Comparison of ENCODE assay signal across 2 cellular contexts in the genomic region with DNA sequence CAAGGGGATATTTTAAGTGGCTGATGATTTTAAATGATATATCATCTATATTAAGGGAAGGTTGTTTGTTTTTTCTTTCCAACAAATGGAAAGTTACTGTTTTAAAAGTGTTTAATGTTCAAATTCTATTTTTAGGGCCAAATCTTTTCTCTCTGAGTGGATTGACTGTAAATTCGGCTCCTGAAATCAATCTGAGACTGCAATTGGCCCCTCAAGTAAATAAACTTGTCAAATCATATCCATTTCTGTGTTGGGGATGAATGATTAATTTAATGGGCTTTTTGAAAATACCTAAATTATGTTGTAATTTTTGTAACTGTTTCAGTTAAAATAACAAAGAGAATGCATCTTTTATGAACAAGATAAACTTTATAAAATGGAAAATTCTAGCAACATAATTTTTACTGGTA.
TF ChIP-seq lines count a peak whose summit lies in the region.

No MANE protein-coding gene starts in this region.

TF ChIP-seq in A549, 52 proteins besides CTCF, POLR2A, EP300 and RAD21:
- TF ChIP-seq PHF8 (IDR thresholded peaks at IDR 0.05; ENCODE audit: borderline replicate concordance, low read depth) (no peak), JUNB (IDR thresholded peaks at IDR 0.05) (no peak), RARB (CRISPR knock-in tag; IDR thresholded peaks at IDR 0.05) (no peak), ZSCAN20 (CRISPR knock-in tag; IDR thresholded peaks at IDR 0.05) (no peak), RNF2 (IDR thresholded peaks at IDR 0.05; ENCODE audit: borderline replicate concordance, low read depth) (no peak), MAZ (IDR thresholded peaks at IDR 0.05; ENCODE audit: borderline replicate concordance, low read depth, low read length) (no peak), CHD2 (IDR thresholded peaks at IDR 0.05; ENCODE audit: low read length, partially characterized antibody) (no peak), HDAC2 (IDR thresholded peaks at IDR 0.05) (no peak), SREBF2 (IDR thresholded peaks at IDR 0.05) (no peak), ZNF302 (CRISPR knock-in tag; IDR thresholded peaks at IDR 0.05) (no peak), FOSB (CRISPR knock-in tag; IDR thresholded peaks at IDR 0.05) (no peak), EHMT2 (IDR thresholded peaks at IDR 0.05; ENCODE audit: low read depth) (no peak), ZC3H11A (IDR thresholded peaks at IDR 0.05) (no peak), KDM5A (IDR thresholded peaks at IDR 0.05) (no peak)
- TF ChIP-seq, protein P1, sequence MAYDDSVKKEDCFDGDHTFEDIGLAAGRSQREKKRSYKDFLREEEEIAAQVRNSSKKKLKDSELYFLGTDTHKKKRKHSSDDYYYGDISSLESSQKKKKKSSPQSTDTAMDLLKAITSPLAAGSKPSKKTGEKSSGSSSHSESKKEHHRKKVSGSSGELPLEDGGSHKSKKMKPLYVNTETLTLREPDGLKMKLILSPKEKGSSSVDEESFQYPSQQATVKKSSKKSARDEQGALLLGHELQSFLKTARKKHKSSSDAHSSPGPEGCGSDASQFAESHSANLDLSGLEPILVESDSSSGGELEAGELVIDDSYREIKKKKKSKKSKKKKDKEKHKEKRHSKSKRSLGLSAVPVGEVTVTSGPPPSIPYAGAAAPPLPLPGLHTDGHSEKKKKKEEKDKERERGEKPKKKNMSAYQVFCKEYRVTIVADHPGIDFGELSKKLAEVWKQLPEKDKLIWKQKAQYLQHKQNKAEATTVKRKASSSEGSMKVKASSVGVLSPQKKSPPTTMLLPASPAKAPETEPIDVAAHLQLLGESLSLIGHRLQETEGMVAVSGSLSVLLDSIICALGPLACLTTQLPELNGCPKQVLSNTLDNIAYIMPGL (CRISPR knock-in tag; IDR thresholded peaks at IDR 0.05; ENCODE audit: borderline replicate concordance): no peak
- TF ChIP-seq, protein P2, sequence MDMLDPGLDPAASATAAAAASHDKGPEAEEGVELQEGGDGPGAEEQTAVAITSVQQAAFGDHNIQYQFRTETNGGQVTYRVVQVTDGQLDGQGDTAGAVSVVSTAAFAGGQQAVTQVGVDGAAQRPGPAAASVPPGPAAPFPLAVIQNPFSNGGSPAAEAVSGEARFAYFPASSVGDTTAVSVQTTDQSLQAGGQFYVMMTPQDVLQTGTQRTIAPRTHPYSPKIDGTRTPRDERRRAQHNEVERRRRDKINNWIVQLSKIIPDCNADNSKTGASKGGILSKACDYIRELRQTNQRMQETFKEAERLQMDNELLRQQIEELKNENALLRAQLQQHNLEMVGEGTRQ (IDR thresholded peaks at IDR 0.05): no peak
- TF ChIP-seq, protein P3, sequence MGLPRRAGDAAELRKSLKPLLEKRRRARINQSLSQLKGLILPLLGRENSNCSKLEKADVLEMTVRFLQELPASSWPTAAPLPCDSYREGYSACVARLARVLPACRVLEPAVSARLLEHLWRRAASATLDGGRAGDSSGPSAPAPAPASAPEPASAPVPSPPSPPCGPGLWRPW (IDR thresholded peaks at IDR 0.05): no peak

TF ChIP-seq in IMR-90, 13 proteins besides CTCF, POLR2A, EP300 and RAD21:
- TF ChIP-seq SMC3 (IDR thresholded peaks at IDR 0.05; ENCODE audit: low read depth, low read length) (no peak), BHLHE40 (IDR thresholded peaks at IDR 0.05; ENCODE audit: low read depth, low read length) (no peak), FOS (IDR thresholded peaks at IDR 0.05; ENCODE audit: low read depth, low read length) (no peak), CEBPB (IDR thresholded peaks at IDR 0.05; ENCODE audit: low read depth, low read length) (no peak), RCOR1 (IDR thresholded peaks at IDR 0.05; ENCODE audit: insufficient replicate concordance, low read length) (no peak), NFE2L2 (IDR thresholded peaks at IDR 0.05; ENCODE audit: low read depth, low read length) (no peak), MAFK (IDR thresholded peaks at IDR 0.05; ENCODE audit: low read depth, low read length) (no peak), CHD1 (IDR thresholded peaks at IDR 0.05; ENCODE audit: low read depth, low read length) (no peak), MAZ (IDR thresholded peaks at IDR 0.05; ENCODE audit: borderline replicate concordance, low read depth, low read length) (no peak), MXI1 (IDR thresholded peaks at IDR 0.05; ENCODE audit: borderline replicate concordance, low read depth, low read length) (no peak), RFX5 (IDR thresholded peaks at IDR 0.05; ENCODE audit: low read depth, low read length) (no peak)
- TF ChIP-seq, protein P4, sequence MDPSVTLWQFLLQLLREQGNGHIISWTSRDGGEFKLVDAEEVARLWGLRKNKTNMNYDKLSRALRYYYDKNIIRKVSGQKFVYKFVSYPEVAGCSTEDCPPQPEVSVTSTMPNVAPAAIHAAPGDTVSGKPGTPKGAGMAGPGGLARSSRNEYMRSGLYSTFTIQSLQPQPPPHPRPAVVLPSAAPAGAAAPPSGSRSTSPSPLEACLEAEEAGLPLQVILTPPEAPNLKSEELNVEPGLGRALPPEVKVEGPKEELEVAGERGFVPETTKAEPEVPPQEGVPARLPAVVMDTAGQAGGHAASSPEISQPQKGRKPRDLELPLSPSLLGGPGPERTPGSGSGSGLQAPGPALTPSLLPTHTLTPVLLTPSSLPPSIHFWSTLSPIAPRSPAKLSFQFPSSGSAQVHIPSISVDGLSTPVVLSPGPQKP (IDR thresholded peaks at IDR 0.05; ENCODE audit: borderline replicate concordance, low read depth, low read length): no peak
- TF ChIP-seq, protein P2 (IDR thresholded peaks at IDR 0.05; ENCODE audit: low read depth, low read length): no peak
